9 cellular contexts compared by ENCODE assay signal in the genomic region with DNA sequence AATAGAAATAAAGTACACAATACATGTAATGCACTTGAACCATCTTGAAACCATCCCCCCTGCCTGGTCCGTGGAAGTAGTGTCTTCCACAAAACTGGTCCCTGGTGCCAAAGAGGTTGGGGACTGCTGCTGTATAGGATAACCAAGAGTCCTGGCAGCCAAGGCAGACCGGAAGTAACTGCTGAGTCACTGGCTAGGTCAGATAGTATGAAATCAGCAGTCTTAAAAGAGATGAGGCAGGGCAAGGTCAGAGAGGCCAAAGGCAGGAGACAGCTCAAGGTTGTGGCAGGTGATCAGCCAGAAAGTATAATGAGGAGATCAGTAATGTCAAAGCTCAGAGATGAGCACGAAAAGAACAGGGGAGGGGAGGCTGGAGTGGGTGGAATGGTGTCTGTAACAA.
DNase-seq lines count a peak whose midpoint lies in the region; ATAC-seq and TF ChIP-seq lines count a peak whose summit lies in the region.
"Had no signal": no experiment of that assay in that cellular context is flagged by ENCODE, and none has a peak within 500 bp of the region (broad histone marks: within the 10 kb centered on the region; RNA-seq: fewer than 3 reads in every experiment).

No MANE protein-coding gene starts in this region.

- no peak for TF ChIP-seq POLR2A in transverse colon (IDR thresholded peaks at IDR 0.05)

- no peaks in the 10 kb centered on the region for H3K9me3 ChIP-seq in transverse colon

- no peaks in the 10 kb centered on the region for H3K9me3 Mint-ChIP-seq in activated CD8-positive, alpha-beta memory T cell treated with anti-CD3 and anti-CD28 coated beads, Interleukin-2, amount 10 ng/mL, durations not matched to agents 7 days and 5 days (ENCODE audit: low read depth)
- H3K9me3 Mint-ChIP-seq: memory B cell had no signal

- CTCF ChIA-PET in activated CD8-positive, alpha-beta memory T cell treated with anti-CD3 and anti-CD28 coated beads, Interleukin-2, amount 10 ng/mL, durations not matched to agents 7 days and 5 days (lab: Charles Lee) = no interaction called here

- in situ Hi-C loops in transverse colon (cut with MboI; ENCODE audit: low pct_ligation_motif_present in 1 of 4, low pct_unique_long_range_greater_than_20kb in 1 of 4, low sequenced_read_pairs in 3 of 4) = no loop called here

- peaks cover 15% of the 10 kb centered on the region for H3K27me3 Mint-ChIP-seq in activated CD8-positive, alpha-beta memory T cell treated with anti-CD3 and anti-CD28 coated beads, Interleukin-2, amount 10 ng/mL, durations not matched to agents 7 days and 5 days

- H3K27ac ChIP-seq in transverse colon = peak overlapping the region; percentile 14 to 72 (median 30)

- WGBS in transverse colon (ENCODE audit: low coverage in 1 of 2), 2 donors = 60 to 78% methylated on average over 1 to 3 of the region's 3 CpGs

- H3K4me1 ChIP-seq in transverse colon = peaks cover 0 to 38% (median 19%) of the 10 kb centered on the region in 4 donors

- H3K36me3 Mint-ChIP-seq in activated CD8-positive, alpha-beta memory T cell treated with anti-CD3 and anti-CD28 coated beads, Interleukin-2, amount 10 ng/mL, durations not matched to agents 7 days and 5 days = no peaks in the 10 kb centered on the region
- H3K36me3 Mint-ChIP-seq: memory B cell had no signal

- H3K27ac Mint-ChIP-seq in activated CD8-positive, alpha-beta memory T cell treated with anti-CD3 and anti-CD28 coated beads, Interleukin-2, amount 10 ng/mL, durations not matched to agents 7 days and 5 days = no peak overlapping the region
- H3K27ac Mint-ChIP-seq: memory B cell had no signal

- H3K36me3 ChIP-seq in transverse colon = no peaks in the 10 kb centered on the region

- ATAC-seq in activated CD8-positive, alpha-beta memory T cell treated with anti-CD3 and anti-CD28 coated beads, Interleukin-2, amount 10 ng/mL, durations not matched to agents 7 days and 5 days = peak; percentile 30
- ATAC-seq in GM21515 (IDR thresholded peaks at IDR 0.05; ENCODE audit: unreplicated experiment) = no peak
- no peak for ATAC-seq in GM19395 (IDR thresholded peaks at IDR 0.05; ENCODE audit: unreplicated experiment)

- intact Hi-C loops in transverse colon (cut with DNase I; ENCODE audit: low total_unique reads) = no loop called here

- no peak for DNase-seq in activated CD8-positive, alpha-beta memory T cell treated with anti-CD3 and anti-CD28 coated beads, Interleukin-2, amount 10 ng/mL, durations not matched to agents 7 days and 5 days
- DNase-seq in activated CD8-positive, alpha-beta memory T cell treated with anti-CD3 and anti-CD28 coated beads, Interleukin-2, amount 50 U/mL, for 48 hours = no peak
- DNase-seq in NCI-H2029 (lab: John Stamatoyannopoulos, UW) = peak; percentile 40
- peak; percentile 14 for DNase-seq in choroid plexus epithelial cell (ENCODE audit: low read depth)
- DNase-seq in transverse colon = peak; percentile 29
- DNase-seq in NCI-H2107 (lab: John Stamatoyannopoulos, UW) = no peak

- no peak overlapping the region for H3K4me3 Mint-ChIP-seq in activated CD8-positive, alpha-beta memory T cell treated with anti-CD3 and anti-CD28 coated beads, Interleukin-2, amount 10 ng/mL, durations not matched to agents 7 days and 5 days
- H3K4me3 Mint-ChIP-seq: memory B cell had no signal

- TF ChIP-seq CTCF in choroid plexus epithelial cell (conservative IDR thresholded peaks at IDR 0.05; ENCODE audit: low read depth, low read length) (no peak), transverse colon (IDR thresholded peaks at IDR 0.05) (no peak)

- no peak for TF ChIP-seq EP300 in transverse colon (IDR thresholded peaks at IDR 0.05; ENCODE audit: low read depth)

- H3K27me3 ChIP-seq in transverse colon = no peaks in the 10 kb centered on the region

- no peak overlapping the region for H3K4me3 ChIP-seq in choroid plexus epithelial cell (ENCODE audit: low read depth, low read length)
- H3K4me3 ChIP-seq in transverse colon = no peak overlapping the region

- peaks cover 5% of the 10 kb centered on the region for H3K4me1 Mint-ChIP-seq in activated CD8-positive, alpha-beta memory T cell treated with anti-CD3 and anti-CD28 coated beads, Interleukin-2, amount 10 ng/mL, durations not matched to agents 7 days and 5 days

Comparison
In these comparisons a context has a peak if more than half of its experiments do, and no peak if none do; other contexts are left out.
1. DNase-seq: peak in NCI-H2029 (single experiment), choroid plexus epithelial cell (single experiment) and transverse colon (single experiment); none in activated CD8-positive, alpha-beta memory T cell treated with anti-CD3 and anti-CD28 coated beads, Interleukin-2, amount 10 ng/mL, durations not matched to agents 7 days and 5 days (single experiment), activated CD8-positive, alpha-beta memory T cell treated with anti-CD3 and anti-CD28 coated beads, Interleukin-2, amount 50 U/mL, for 48 hours (single experiment) and NCI-H2107 (single experiment).